39 cellular contexts compared by ENCODE assay signal in genomic region chr1:34914958-34915357, GRCh38. TPM values are rescaled to one million over a fixed set of nuclear protein-coding genes. Genes with fewer than 3 reads are reported as not detected.
"Had no signal": no experiment of that assay in that cellular context is flagged by ENCODE, and none has a peak within 500 bp of the region (broad histone marks: within the 10 kb centered on the region; RNA-seq: fewer than 3 reads in every experiment).

No MANE protein-coding gene starts in this region.

- H3K27me3 Mint-ChIP-seq: brain had no signal

- H3K4me3 Mint-ChIP-seq: activated naive CD4-positive, alpha-beta T cell treated with anti-CD3 and anti-CD28 coated beads for 36 hours; activated naive CD4-positive, alpha-beta T cell treated with anti-CD3 and anti-CD28 coated beads, Interleukin-2, amount 10 ng/mL, durations not matched to agents 7 days and 5 days; activated naive CD4-positive, alpha-beta T cell treated with anti-CD3 and anti-CD28 coated beads, Interleukin-2, amount 50 U/mL, for 24 hours; activated naive CD8-positive, alpha-beta T cell; activated naive CD8-positive, alpha-beta T cell treated with anti-CD3 and anti-CD28 coated beads for 36 hours; activated naive CD8-positive, alpha-beta T cell treated with anti-CD3 and anti-CD28 coated beads, Interleukin-2, amount 10 ng/mL, durations not matched to agents 7 days and 5 days; activated naive CD8-positive, alpha-beta T cell treated with anti-CD3 and anti-CD28 coated beads, Interleukin-2, amount 50 U/mL, for 24 hours; activated T-cell treated with anti-CD3 and anti-CD28 coated beads, Interleukin-2, amount 50 U/mL, for 24 hours; activated T-cell treated with anti-CD3 and anti-CD28 coated beads, Interleukin-2, amount 50 U/mL, for 4 hours; activated T-cell treated with anti-CD3 and anti-CD28 coated beads, Interleukin-2, amount 50 U/mL, for 72 hours; activated T-helper 1 cell treated with anti-CD3 and anti-CD28 coated beads, Interleukin-12 subunit alpha, Interleukin-12 subunit beta, Interleukin-2, Interleukin-4 antibody, amounts not matched to agents 30 ng/mL and 10 ng/mL and 1 ng/mL, durations not matched to agents 14 hours and 24 hours and 36 hours; activated T-helper 17 cell treated with anti-CD3 and anti-CD28 coated beads, Interleukin-2, amount 50 U/mL, for 72 hours; brain; central memory CD8-positive, alpha-beta T cell had no signal

- ATAC-seq: activated naive CD4-positive, alpha-beta T cell treated with anti-CD3 and anti-CD28 coated beads, Interleukin-2, amount 50 U/mL, for 72 hours; activated naive CD8-positive, alpha-beta T cell treated with anti-CD3 and anti-CD28 coated beads, Interleukin-2, amount 50 U/mL, for 24 hours; activated T-cell treated with anti-CD3 and anti-CD28 coated beads, Interleukin-2, amount 50 U/mL, for 4 hours; activated T-cell treated with anti-CD3 and anti-CD28 coated beads, Interleukin-2, amount 50 U/mL, for 72 hours; activated T-helper 17 cell treated with anti-CD3 and anti-CD28 coated beads, Interleukin-2, amount 50 U/mL, for 72 hours; body of pancreas had no signal

- H3K27ac ChIP-seq: adrenal gland, ascending aorta, body of pancreas, brain microvascular endothelial cell, breast epithelium, cardiac muscle cell had no signal

- H3K4me1 ChIP-seq: ascending aorta, body of pancreas, breast epithelium had no signal

- H3K9me3 ChIP-seq: adrenal gland, ascending aorta, body of pancreas, breast epithelium had no signal

- H3K4me1 Mint-ChIP-seq: activated naive CD4-positive, alpha-beta T cell treated with anti-CD3 and anti-CD28 coated beads, Interleukin-2, amount 10 ng/mL, durations not matched to agents 7 days and 5 days; activated naive CD4-positive, alpha-beta T cell treated with anti-CD3 and anti-CD28 coated beads, Interleukin-2, amount 50 U/mL, for 24 hours; activated naive CD8-positive, alpha-beta T cell treated with anti-CD3 and anti-CD28 coated beads, Interleukin-2, amount 10 ng/mL, durations not matched to agents 7 days and 5 days; central memory CD8-positive, alpha-beta T cell had no signal

- FAIRE-seq: astrocyte had no signal

- H3K9me3 Mint-ChIP-seq: activated naive CD4-positive, alpha-beta T cell treated with anti-CD3 and anti-CD28 coated beads for 36 hours; activated naive CD4-positive, alpha-beta T cell treated with anti-CD3 and anti-CD28 coated beads, Interleukin-2, amount 10 ng/mL, durations not matched to agents 7 days and 5 days; activated naive CD4-positive, alpha-beta T cell treated with anti-CD3 and anti-CD28 coated beads, Interleukin-2, amount 50 U/mL, for 24 hours; activated naive CD4-positive, alpha-beta T cell treated with anti-CD3 and anti-CD28 coated beads, Interleukin-2, amount 50 U/mL, for 72 hours; activated naive CD8-positive, alpha-beta T cell treated with anti-CD3 and anti-CD28 coated beads for 36 hours; activated naive CD8-positive, alpha-beta T cell treated with anti-CD3 and anti-CD28 coated beads, Interleukin-2, amount 10 ng/mL, durations not matched to agents 7 days and 5 days; activated naive CD8-positive, alpha-beta T cell treated with anti-CD3 and anti-CD28 coated beads, Interleukin-2, amount 50 U/mL, for 24 hours; activated T-cell treated with anti-CD3 and anti-CD28 coated beads, Interleukin-2, amount 50 U/mL, for 24 hours; activated T-cell treated with anti-CD3 and anti-CD28 coated beads, Interleukin-2, amount 50 U/mL, for 4 hours; activated T-cell treated with anti-CD3 and anti-CD28 coated beads, Interleukin-2, amount 50 U/mL, for 72 hours; activated T-helper 1 cell treated with anti-CD3 and anti-CD28 coated beads, Interleukin-12 subunit alpha, Interleukin-12 subunit beta, Interleukin-2, Interleukin-4 antibody, amounts not matched to agents 30 ng/mL and 10 ng/mL and 1 ng/mL, durations not matched to agents 14 hours and 24 hours and 36 hours; activated T-helper 17 cell treated with anti-CD3 and anti-CD28 coated beads, Interleukin-2, amount 50 U/mL, for 72 hours; activated T-helper 2 cell treated with anti-CD3 and anti-CD28 coated beads, Interferon-gamma antibody, Interleukin-2, Interleukin-4, amounts not matched to agents 10 μg/mL and 5 μg/mL and 100 μg/mL, durations not matched to agents 14 hours and 24 hours and 36 hours; brain; central memory CD8-positive, alpha-beta T cell had no signal

- H3K4me3 ChIP-seq: adrenal gland, ascending aorta, body of pancreas, breast epithelium, cardiac muscle cell had no signal

- H3K27me3 ChIP-seq: adrenal gland, ascending aorta, body of pancreas had no signal

- DNase-seq: activated effector memory CD4-positive, alpha-beta T cell treated with anti-CD3 and anti-CD28 coated beads, Interleukin-2, amount 50 U/mL, for 16 hours; activated effector memory CD4-positive, alpha-beta T cell treated with Interleukin-2 at 50 U/mL for 16 hours; activated gamma-delta T cell; activated gamma-delta T cell treated with Interleukin-2 at 50 U/mL for 16 hours; activated naive CD4-positive, alpha-beta T cell; activated naive CD4-positive, alpha-beta T cell treated with anti-CD3 and anti-CD28 coated beads for 36 hours; activated naive CD4-positive, alpha-beta T cell treated with anti-CD3 and anti-CD28 coated beads, Interleukin-2, amount 10 ng/mL, durations not matched to agents 7 days and 5 days; activated naive CD4-positive, alpha-beta T cell treated with anti-CD3 and anti-CD28 coated beads, Interleukin-2, amount 50 U/mL, for 16 hours; activated naive CD4-positive, alpha-beta T cell treated with Interleukin-2 at 50 U/mL for 16 hours; activated naive CD8-positive, alpha-beta T cell treated with anti-CD3 and anti-CD28 coated beads for 36 hours; activated naive CD8-positive, alpha-beta T cell treated with anti-CD3 and anti-CD28 coated beads, Interleukin-2, amount 10 ng/mL, durations not matched to agents 7 days and 5 days; activated naive CD8-positive, alpha-beta T cell treated with anti-CD3 and anti-CD28 coated beads, Interleukin-2, amount 50 U/mL, for 24 hours; activated T-cell treated with anti-CD3 and anti-CD28 coated beads, Interleukin-2, amount 50 U/mL, for 1 hour; activated T-cell treated with anti-CD3 and anti-CD28 coated beads, Interleukin-2, amount 50 U/mL, for 24 hours; activated T-cell treated with anti-CD3 and anti-CD28 coated beads, Interleukin-2, amount 50 U/mL, for 4 hours; activated T-cell treated with anti-CD3 and anti-CD28 coated beads, Interleukin-2, amount 50 U/mL, for 48 hours; activated T-cell treated with anti-CD3 and anti-CD28 coated beads, Interleukin-2, amount 50 U/mL, for 72 hours; amniotic stem cell; amygdala; anterior cingulate cortex; aorta; body of pancreas; brain microvascular endothelial cell; caudate nucleus; central memory CD4-positive, alpha-beta T cell; cerebellar nuclear complex had no signal

- H3K36me3 Mint-ChIP-seq: activated naive CD4-positive, alpha-beta T cell treated with anti-CD3 and anti-CD28 coated beads, Interleukin-2, amount 10 ng/mL, durations not matched to agents 7 days and 5 days; activated naive CD4-positive, alpha-beta T cell treated with anti-CD3 and anti-CD28 coated beads, Interleukin-2, amount 50 U/mL, for 24 hours; activated naive CD4-positive, alpha-beta T cell treated with anti-CD3 and anti-CD28 coated beads, Interleukin-2, amount 50 U/mL, for 72 hours; activated naive CD8-positive, alpha-beta T cell; activated naive CD8-positive, alpha-beta T cell treated with anti-CD3 and anti-CD28 coated beads for 36 hours; activated naive CD8-positive, alpha-beta T cell treated with anti-CD3 and anti-CD28 coated beads, Interleukin-2, amount 10 ng/mL, durations not matched to agents 7 days and 5 days; brain had no signal

- H3K27ac Mint-ChIP-seq: activated naive CD4-positive, alpha-beta T cell treated with anti-CD3 and anti-CD28 coated beads for 36 hours; activated naive CD4-positive, alpha-beta T cell treated with anti-CD3 and anti-CD28 coated beads, Interleukin-2, amount 10 ng/mL, durations not matched to agents 7 days and 5 days; activated naive CD4-positive, alpha-beta T cell treated with anti-CD3 and anti-CD28 coated beads, Interleukin-2, amount 50 U/mL, for 24 hours; activated naive CD4-positive, alpha-beta T cell treated with anti-CD3 and anti-CD28 coated beads, Interleukin-2, amount 50 U/mL, for 72 hours; activated naive CD8-positive, alpha-beta T cell; activated naive CD8-positive, alpha-beta T cell treated with anti-CD3 and anti-CD28 coated beads for 36 hours; activated naive CD8-positive, alpha-beta T cell treated with anti-CD3 and anti-CD28 coated beads, Interleukin-2, amount 10 ng/mL, durations not matched to agents 7 days and 5 days; activated naive CD8-positive, alpha-beta T cell treated with anti-CD3 and anti-CD28 coated beads, Interleukin-2, amount 50 U/mL, for 24 hours; activated T-cell treated with anti-CD3 and anti-CD28 coated beads, Interleukin-2, amount 50 U/mL, for 24 hours; activated T-cell treated with anti-CD3 and anti-CD28 coated beads, Interleukin-2, amount 50 U/mL, for 72 hours; activated T-helper 1 cell treated with anti-CD3 and anti-CD28 coated beads, Interleukin-12 subunit alpha, Interleukin-12 subunit beta, Interleukin-2, Interleukin-4 antibody, amounts not matched to agents 30 ng/mL and 10 ng/mL and 1 ng/mL, durations not matched to agents 14 hours and 24 hours and 36 hours; activated T-helper 17 cell treated with anti-CD3 and anti-CD28 coated beads, Interleukin-2, amount 50 U/mL, for 72 hours; activated T-helper 2 cell treated with anti-CD3 and anti-CD28 coated beads, Interferon-gamma antibody, Interleukin-2, Interleukin-4, amounts not matched to agents 10 μg/mL and 5 μg/mL and 100 μg/mL, durations not matched to agents 14 hours and 24 hours and 36 hours had no signal

- H3K36me3 ChIP-seq: adrenal gland, ascending aorta, brain microvascular endothelial cell, breast epithelium, cardiac muscle cell had no signal

RNA-seq across cellular contexts. Expression of gene DLGAP3, which starts 14.5 kb away (rescaled TPM):
- total RNA-seq: ascending aorta had no signal
